ENCODE assay signal across 8 cellular contexts in the genomic region with DNA sequence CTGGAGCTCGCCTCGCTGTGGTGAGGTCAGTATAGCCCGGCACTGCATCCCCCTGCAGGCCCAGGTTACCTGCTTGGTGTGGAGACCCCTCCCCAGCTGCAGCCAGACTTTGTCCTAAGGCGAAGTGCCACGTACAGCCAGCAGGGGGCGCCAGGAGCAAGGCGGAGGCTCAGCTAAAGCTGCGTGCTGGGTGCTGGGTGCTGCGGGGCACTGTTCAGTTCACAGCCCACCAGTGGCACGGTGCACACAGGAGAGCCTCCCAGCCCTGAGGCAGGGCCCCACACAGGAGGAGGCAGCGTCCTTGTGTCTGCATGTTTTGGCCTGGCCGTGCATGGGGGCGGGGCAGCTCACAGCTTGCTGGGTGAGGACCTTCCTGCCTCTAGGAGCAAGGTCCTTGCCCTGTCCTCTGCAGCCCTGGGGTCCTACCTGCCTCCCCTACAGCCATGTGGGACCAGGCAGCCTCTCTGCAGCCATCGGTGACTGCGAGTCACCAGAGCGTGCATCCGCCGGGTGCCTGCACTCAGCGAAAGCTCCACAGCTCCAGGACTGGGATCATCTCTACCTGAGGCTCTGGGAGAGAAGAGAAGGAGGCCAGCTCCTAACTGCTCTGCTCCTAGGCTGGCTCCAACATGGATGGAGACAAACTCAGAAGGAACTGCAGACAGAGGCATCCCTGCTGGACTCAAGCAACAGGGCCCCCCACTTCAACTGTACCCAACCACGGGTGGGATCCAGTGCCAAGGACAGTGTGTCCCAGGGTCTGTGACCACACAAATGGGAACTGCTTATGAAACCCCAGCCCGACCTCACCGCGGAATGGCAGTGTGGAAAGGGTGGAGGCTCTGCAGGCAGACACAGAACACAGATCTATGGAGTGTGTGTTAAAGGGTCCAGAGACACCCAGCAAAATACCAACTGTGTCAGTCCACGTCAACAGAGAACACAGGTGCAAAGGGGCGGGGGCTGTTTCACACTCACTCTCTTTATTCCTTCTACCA. TPM values are rescaled to one million over a fixed set of nuclear protein-coding genes. Genes with fewer than 3 reads are reported as not detected.
DNase-seq lines count a peak whose midpoint lies in the region; ATAC-seq, FAIRE-seq and TF ChIP-seq lines count a peak whose summit lies in the region.

No MANE protein-coding gene starts in this region.

- TF ChIP-seq CTCF in D721Med (IDR thresholded peaks at IDR 0.05; ENCODE audit: insufficient read depth, missing control alignments) (peak; percentile 80), astrocyte of the cerebellum (IDR thresholded peaks at IDR 0.05; ENCODE audit: low read depth, low read length, missing control alignments) (peak; percentile 95)

- DNase-seq in D721Med (ENCODE audit: insufficient read length, low spot score) (peak; percentile 62), T1000 (lab: John Stamatoyannopoulos, UW) (peak; percentile 9), astrocyte of the cerebellum (ENCODE audit: low read depth) (no peak), immature natural killer cell (peak; percentile 71 to 80 (median 75))
- DNase-seq in Jurkat, Clone E6-1 (ENCODE audit: low read depth, low spot score) = peak; percentile 53
- DNase-seq in stimulated activated CD4-positive, alpha-beta T cell treated with anti-CD3 and anti-CD28 coated beads, Interleukin-4, amount 100 ng/mL, for 1 hour = peak; percentile 72

- H3K4me3 ChIP-seq in Jurkat, Clone E6-1 (ENCODE audit: low read length) = no peak overlapping the region
- H3K4me3 ChIP-seq in astrocyte of the cerebellum (ENCODE audit: low read depth, low read length) = no peak overlapping the region

- ATAC-seq in HG02885 (IDR thresholded peaks at IDR 0.05; ENCODE audit: poor library complexity, unreplicated experiment) (no peak), HG02970 (IDR thresholded peaks at IDR 0.05; ENCODE audit: low FRiP score, unreplicated experiment) (no peak)

- H3K27ac Mint-ChIP-seq in immature natural killer cell = peak overlapping the region in 5 of 6 donors; percentile 40 to 64 (median 46)

- no peaks in the 10 kb centered on the region for H3K9me3 Mint-ChIP-seq in immature natural killer cell

- H3K27me3 Mint-ChIP-seq in immature natural killer cell (ENCODE audit: low read depth in 3 of 3) = peaks cover 23 to 53% (median 36%) of the 10 kb centered on the region in 3 donors

- H3K36me3 Mint-ChIP-seq in immature natural killer cell = no peaks in the 10 kb centered on the region

- no peak overlapping the region for H3K4me3 Mint-ChIP-seq in immature natural killer cell

- FAIRE-seq in D721Med (lab: Jason Lieb, UNC) = no peak

- peaks cover 21 to 22% of the 10 kb centered on the region in 2 donors for H3K4me1 Mint-ChIP-seq in immature natural killer cell

- in situ Hi-C loops in astrocyte of the cerebellum (cut with HindIII; ENCODE audit: low sequenced_read_pairs) = no loop called here

RNA-seq across cellular contexts. Expression of a gene that starts 19.0 kb away (rescaled TPM):
- polyA plus RNA-seq in Jurkat, Clone E6-1 (2012; ENCODE audit: insufficient read depth, insufficient read length) = 127 TPM
- 1 to 10 TPM; 2.6 to 7.3 (median 4.2) TPM for polyA plus RNA-seq in immature natural killer cell
